In genomic region chr9:81113408-81114124, GRCh38 we compare ENCODE assay signal across 9 cellular contexts.
DNase-seq lines count a peak whose midpoint lies in the region; ATAC-seq and TF ChIP-seq lines count a peak whose summit lies in the region.
"Had no signal": no experiment of that assay in that cellular context is flagged by ENCODE, and none has a peak within 500 bp of the region (broad histone marks: within the 10 kb centered on the region; RNA-seq: fewer than 3 reads in every experiment).

No MANE protein-coding gene starts in this region.

- peaks cover 3% of the 10 kb centered on the region for H3K4me1 Mint-ChIP-seq in Calu3 (ENCODE audit: low read depth, unreplicated experiment)

- no peaks in the 10 kb centered on the region for H3K36me3 Mint-ChIP-seq in Calu3 (ENCODE audit: insufficient read depth, unreplicated experiment)
- H3K36me3 Mint-ChIP-seq: activated naive CD4-positive, alpha-beta T cell treated with anti-CD3 and anti-CD28 coated beads, Interleukin-2, amount 50 U/mL, for 24 hours had no signal

- H3K36me3 ChIP-seq in left lung: no peaks in the 10 kb centered on the region
- no peaks in the 10 kb centered on the region for H3K36me3 ChIP-seq in SK-N-SH (replicated peaks in 1 of 2; ENCODE audit: control insufficient read depth in 1 of 2, insufficient read depth in 2 of 2, low read length in 1 of 2)

- no peak for TF ChIP-seq CTCF in left lung (IDR thresholded peaks at IDR 0.05)
- TF ChIP-seq CTCF in SK-N-SH (IDR thresholded peaks at IDR 0.05): no peak
- TF ChIP-seq CTCF in Calu3 (IDR thresholded peaks at IDR 0.05; ENCODE audit: unreplicated experiment): no peak

- DNase-seq in NCI-H748 treated with DMSO at 0.1 percent for 48 hours (lab: John Stamatoyannopoulos, UW) (peak; percentile 93), left lung (no peak), NCI-H226 (no peak), SK-N-SH (no peak), Calu3 (no peak)
- DNase-seq in central memory CD4-positive, alpha-beta T cell: no peak

- no peaks in the 10 kb centered on the region for H3K27me3 Mint-ChIP-seq in Calu3 (ENCODE audit: unreplicated experiment)
- H3K27me3 Mint-ChIP-seq: activated naive CD4-positive, alpha-beta T cell treated with anti-CD3 and anti-CD28 coated beads, Interleukin-2, amount 50 U/mL, for 24 hours had no signal

- H3K9me2 ChIP-seq in SK-N-SH: no peaks in the 10 kb centered on the region

- intact Hi-C loops in left lung (cut with DNase I): no loop called here
- intact Hi-C loops in Calu3 (cut with micrococcal nuclease; ENCODE audit: unreplicated experiment): no loop called here

- H3K27ac Mint-ChIP-seq in Calu3 (ENCODE audit: unreplicated experiment): no peak overlapping the region
- H3K27ac Mint-ChIP-seq: activated naive CD4-positive, alpha-beta T cell treated with anti-CD3 and anti-CD28 coated beads, Interleukin-2, amount 50 U/mL, for 24 hours had no signal

- WGBS in SK-N-SH (ENCODE audit: low lambda C conversion rate): 70% methylated on average over 7 of the region's 7 CpGs

- CTCF ChIA-PET in SK-N-SH (lab: Yijun Ruan, JAX): interaction anchor here (3.1 kb wide), 1 partner anchor 10 kb away, joined by 12 read pairs; no protein-coding TSS in a partner anchor
- CTCF ChIA-PET in Calu3 (lab: Charles Lee): interaction anchor here (0.6 kb wide), 1 partner anchor 86 kb away, joined by 4 read pairs; no protein-coding TSS in a partner anchor

- no peak for TF ChIP-seq EP300 in SK-N-SH (IDR thresholded peaks at IDR 0.05; ENCODE audit: borderline replicate concordance in 1 of 2, low read depth in 1 of 2, low read length in 1 of 2)

- H3K4me1 ChIP-seq in left lung (peaks cover 0 to 11% of the 10 kb centered on the region in 2 donors), SK-N-SH (ENCODE audit: control insufficient read depth in 1 of 2, insufficient read depth in 2 of 2, low read depth in 1 of 2, low read length in 1 of 2) (no peaks in the 10 kb centered on the region)

- H4K20me1 ChIP-seq in SK-N-SH (ENCODE audit: insufficient read depth): no peaks in the 10 kb centered on the region

- POLR2A ChIA-PET in SK-N-SH (lab: Yijun Ruan, JAX): no interaction called here

- no peak overlapping the region for H2AFZ ChIP-seq in SK-N-SH (ENCODE audit: low read depth)

- H3K9me3 ChIP-seq in left lung (no peaks in the 10 kb centered on the region), SK-N-SH (no peaks in the 10 kb centered on the region)

- peak overlapping the region in 1 of 2 donors; percentile 31 for H3K27ac ChIP-seq in left lung
- no peak overlapping the region for H3K27ac ChIP-seq in SK-N-SH (ENCODE audit: low read depth in 2 of 2, low read length in 1 of 2)

- no peaks in the 10 kb centered on the region for H3K27me3 ChIP-seq in left lung
- no peaks in the 10 kb centered on the region for H3K27me3 ChIP-seq in SK-N-SH (ENCODE audit: insufficient read depth)

- ATAC-seq in GM18867 (IDR thresholded peaks at IDR 0.05; ENCODE audit: unreplicated experiment): peak; percentile 62
- ATAC-seq in HG03565 (IDR thresholded peaks at IDR 0.05; ENCODE audit: unreplicated experiment): peak; percentile 53
- peak; percentile 40 for ATAC-seq in left lung

- H3K4me2 ChIP-seq in SK-N-SH: no peak overlapping the region

- H3K79me2 ChIP-seq in SK-N-SH (ENCODE audit: insufficient read depth): no peaks in the 10 kb centered on the region

- no peak overlapping the region for H3K9ac ChIP-seq in SK-N-SH

- H3F3A ChIP-seq in SK-N-SH (replicated peaks; ENCODE audit: insufficient read depth): no peaks in the 10 kb centered on the region

- H3K4me3 ChIP-seq in left lung: no peak overlapping the region
- H3K4me3 ChIP-seq in SK-N-SH (ENCODE audit: low read depth in 2 of 2, low read length in 1 of 2): no peak overlapping the region

- TF ChIP-seq RAD21 in SK-N-SH (IDR thresholded peaks at IDR 0.05; ENCODE audit: low read length): no peak

- no TSS peak for BruUV-seq in Calu3 (replicated peaks; lab: Mats Ljungman, UMichigan)

- no peak overlapping the region for H3K4me3 Mint-ChIP-seq in Calu3 (ENCODE audit: low read depth, unreplicated experiment)
- H3K4me3 Mint-ChIP-seq: activated naive CD4-positive, alpha-beta T cell treated with anti-CD3 and anti-CD28 coated beads, Interleukin-2, amount 50 U/mL, for 24 hours had no signal

- peaks cover 4% of the 10 kb centered on the region for H3K9me3 Mint-ChIP-seq in Calu3 (ENCODE audit: low read depth, unreplicated experiment)
- H3K9me3 Mint-ChIP-seq: activated naive CD4-positive, alpha-beta T cell treated with anti-CD3 and anti-CD28 coated beads, Interleukin-2, amount 50 U/mL, for 24 hours had no signal

TF ChIP-seq in SK-N-SH, 30 proteins besides CTCF, POLR2A, EP300 and RAD21:
- TF ChIP-seq REST (IDR thresholded peaks at IDR 0.05; ENCODE audit: low read depth, low read length): no peak
- no peak for TF ChIP-seq RFX5 (IDR thresholded peaks at IDR 0.05; ENCODE audit: low read length)
- TF ChIP-seq SMC3 (IDR thresholded peaks at IDR 0.05; ENCODE audit: low read depth, low read length): no peak
- TF ChIP-seq FOXJ3 (CRISPR knock-in tag; IDR thresholded peaks at IDR 0.05): no peak
- TF ChIP-seq NRF1 (IDR thresholded peaks at IDR 0.05; ENCODE audit: low read depth, low read length): no peak
- no peak for TF ChIP-seq POLR2AphosphoS5 (IDR thresholded peaks at IDR 0.05; ENCODE audit: low read depth, low read length)
- TF ChIP-seq NFIC (IDR thresholded peaks at IDR 0.05; ENCODE audit: borderline replicate concordance): no peak
- no peak for TF ChIP-seq ELF1 (IDR thresholded peaks at IDR 0.05)
- TF ChIP-seq CHD2 (IDR thresholded peaks at IDR 0.05; ENCODE audit: low read length, partially characterized antibody): no peak
